8 cellular contexts compared by ENCODE assay signal in the genomic region with DNA sequence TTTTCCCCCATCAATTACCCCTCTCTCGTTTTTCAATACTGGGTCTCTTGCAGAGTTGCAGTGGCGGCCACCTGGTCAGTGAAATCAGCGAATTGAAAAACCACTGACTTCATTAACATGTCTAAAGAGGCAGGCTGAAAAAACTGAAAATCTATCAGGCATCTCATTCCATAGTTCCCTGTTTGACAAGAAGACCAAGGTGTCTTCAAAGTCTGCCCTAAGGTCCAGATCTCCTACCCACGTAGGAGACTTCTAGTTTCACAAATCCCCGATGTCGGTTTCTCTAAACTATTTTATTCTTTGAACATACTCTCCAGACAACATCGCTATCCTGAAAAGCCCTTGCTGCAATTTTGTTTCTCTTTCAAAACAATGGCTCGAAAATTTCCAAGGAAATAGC. TPM values are rescaled to one million over a fixed set of nuclear protein-coding genes. Genes with fewer than 3 reads are reported as not detected.
DNase-seq lines count a peak whose midpoint lies in the region; ATAC-seq and TF ChIP-seq lines count a peak whose summit lies in the region.

No MANE protein-coding gene starts in this region.

- H3K27ac ChIP-seq in effector memory CD4-positive, alpha-beta T cell (ENCODE audit: insufficient read depth, low read length, poor library complexity, severe bottlenecking): peak overlapping the region; percentile 70
- peak overlapping the region; percentile 58 for H3K27ac ChIP-seq in osteoblast (ENCODE audit: low read depth, low read length)

- no peak for ATAC-seq in GM19467 (IDR thresholded peaks at IDR 0.05; ENCODE audit: unreplicated experiment)
- no peak for ATAC-seq in GM18861 (IDR thresholded peaks at IDR 0.05; ENCODE audit: unreplicated experiment)

- peak overlapping the region; percentile 92 for H3K4me3 Mint-ChIP-seq in Calu3 (ENCODE audit: low read depth, unreplicated experiment)

- peaks cover 27% of the 10 kb centered on the region for H4K20me1 ChIP-seq in osteoblast (ENCODE audit: insufficient read depth, low read length)

- peak overlapping the region; percentile 53 for H2AFZ ChIP-seq in osteoblast (ENCODE audit: low read length)

- no peaks in the 10 kb centered on the region for H3K27me3 Mint-ChIP-seq in Calu3 (ENCODE audit: unreplicated experiment)

- peaks cover 63% of the 10 kb centered on the region for H3K79me2 ChIP-seq in osteoblast (ENCODE audit: insufficient read depth, low read length)

- DNase-seq in Calu3 (no peak), NCI-H526 (lab: John Stamatoyannopoulos, UW) (peak; percentile 46 to 61), osteoblast (ENCODE audit: insufficient read length, low spot score, missing footprints) (no peak), HuH-7 (ENCODE audit: low spot score) (no peak), GM13977 (ENCODE audit: low spot score) (no peak)
- no peak for DNase-seq in effector memory CD4-positive, alpha-beta T cell

- peak overlapping the region; percentile 86 for H3K27ac Mint-ChIP-seq in Calu3 (ENCODE audit: unreplicated experiment)

- BruUV-seq in Calu3 (replicated peaks; lab: Mats Ljungman, UMichigan): no TSS peak

- peaks cover 19% of the 10 kb centered on the region for H3K36me3 ChIP-seq in effector memory CD4-positive, alpha-beta T cell (ENCODE audit: control insufficient read depth, insufficient read depth, low read length)
- H3K36me3 ChIP-seq in osteoblast (ENCODE audit: insufficient read depth, low read length): peaks cover 35% of the 10 kb centered on the region

- intact Hi-C loops in Calu3 (cut with micrococcal nuclease; ENCODE audit: unreplicated experiment): no loop called here

- H3K27me3 ChIP-seq in effector memory CD4-positive, alpha-beta T cell (replicated peaks; ENCODE audit: control insufficient read depth, insufficient read depth, low read length, poor library complexity, severe bottlenecking): no peaks in the 10 kb centered on the region
- no peaks in the 10 kb centered on the region for H3K27me3 ChIP-seq in osteoblast (ENCODE audit: insufficient read depth, low read length)

- H3K4me1 Mint-ChIP-seq in Calu3 (ENCODE audit: low read depth, unreplicated experiment): peaks cover 52% of the 10 kb centered on the region

- no peak for TF ChIP-seq CTCF in Calu3 (IDR thresholded peaks at IDR 0.05; ENCODE audit: unreplicated experiment)
- no peak for TF ChIP-seq CTCF in osteoblast (IDR thresholded peaks at IDR 0.05; ENCODE audit: extremely low read depth, low read depth, low read length)
- TF ChIP-seq CTCF in GM13977 (IDR thresholded peaks at IDR 0.05; ENCODE audit: extremely low read depth, insufficient read depth, missing control alignments): no peak

- no peaks in the 10 kb centered on the region for H3K9me3 ChIP-seq in effector memory CD4-positive, alpha-beta T cell (ENCODE audit: control insufficient read depth, low read length)
- no peaks in the 10 kb centered on the region for H3K9me3 ChIP-seq in osteoblast (ENCODE audit: low read depth, low read length)

- peaks cover 11% of the 10 kb centered on the region for H3K4me1 ChIP-seq in effector memory CD4-positive, alpha-beta T cell (ENCODE audit: control insufficient read depth, insufficient read depth, low read length, poor library complexity, severe bottlenecking)
- H3K4me1 ChIP-seq in osteoblast (ENCODE audit: insufficient read depth, low read length): peaks cover 36% of the 10 kb centered on the region

- H3K9me3 Mint-ChIP-seq in Calu3 (ENCODE audit: low read depth, unreplicated experiment): peaks cover 3% of the 10 kb centered on the region

- in situ Hi-C loops in GM13977 (cut with MboI; ENCODE audit: low pct_unique_long_range_greater_than_20kb, low sequenced_read_pairs, unreplicated experiment): no loop called here

- H3K36me3 Mint-ChIP-seq in Calu3 (ENCODE audit: insufficient read depth, unreplicated experiment): peaks cover 84% of the 10 kb centered on the region

- CTCF ChIA-PET in Calu3 (lab: Charles Lee): interaction anchor here (0.7 to 3.3 kb wide), 4 partner anchors 12 to 300 kb away, joined by 4 to 14 read pairs (median 4); no protein-coding TSS in a partner anchor

- H3K4me3 ChIP-seq in effector memory CD4-positive, alpha-beta T cell (ENCODE audit: insufficient read depth, low read depth, low read length, poor library complexity, severe bottlenecking): peak overlapping the region; percentile 63
- peak overlapping the region; percentile 93 for H3K4me3 ChIP-seq in osteoblast (ENCODE audit: insufficient read depth, low read length)

- H3K4me2 ChIP-seq in osteoblast (ENCODE audit: insufficient read depth, low read length): peak overlapping the region; percentile 91

RNA-seq across cellular contexts. Expression of gene TUBB, which starts 0.8 kb away (rescaled TPM):
- total RNA-seq in Calu3 (2022) (967 and 1,123 TPM in 2 replicates), osteoblast (509 and 605 TPM in 2 replicates)

RNA-seq across cellular contexts. Expression of gene MDC1, which starts 2.3 kb away (rescaled TPM):
- total RNA-seq in Calu3 (2022) (62.4 and 66.6 TPM in 2 replicates), osteoblast (5.1 and 5.3 TPM in 2 replicates)

RNA-seq across cellular contexts. Expression of gene FLOT1, which starts 23.1 kb away (rescaled TPM):
- total RNA-seq in Calu3 (2022) (240 and 243 TPM in 2 replicates), osteoblast (101 and 114 TPM in 2 replicates)

RNA-seq across cellular contexts. Expression of gene IER3, which starts 25.0 kb away (rescaled TPM):
- total RNA-seq in Calu3 (2022) (270 and 458 TPM in 2 replicates), osteoblast (29.5 and 54.6 TPM in 2 replicates)

RNA-seq across cellular contexts. Expression of gene NRM, which starts 28.6 kb away (rescaled TPM):
- 22.8 and 30.2 TPM in 2 replicates for total RNA-seq in Calu3 (2022)
- 2.9 and 3.3 TPM in 2 replicates for total RNA-seq in osteoblast

Comparison
In these comparisons a context has a peak if more than half of its experiments do, and no peak if none do; other contexts are left out.
1. DNase-seq: peak in NCI-H526 (2 of 2); none in Calu3 (single experiment), effector memory CD4-positive, alpha-beta T cell (0 of 3), osteoblast (single experiment), HuH-7 (single experiment) and GM13977 (single experiment).
2. RNA of gene MDC1, which starts 2.3 kb away (total RNA-seq): 62.4 to 66.6 TPM in Calu3; 5.1 to 5.3 TPM in osteoblast; every median in the first group is over 10 times any median in the second.